Comparison of ENCODE assay signal across 1 cellular context in the genomic region with DNA sequence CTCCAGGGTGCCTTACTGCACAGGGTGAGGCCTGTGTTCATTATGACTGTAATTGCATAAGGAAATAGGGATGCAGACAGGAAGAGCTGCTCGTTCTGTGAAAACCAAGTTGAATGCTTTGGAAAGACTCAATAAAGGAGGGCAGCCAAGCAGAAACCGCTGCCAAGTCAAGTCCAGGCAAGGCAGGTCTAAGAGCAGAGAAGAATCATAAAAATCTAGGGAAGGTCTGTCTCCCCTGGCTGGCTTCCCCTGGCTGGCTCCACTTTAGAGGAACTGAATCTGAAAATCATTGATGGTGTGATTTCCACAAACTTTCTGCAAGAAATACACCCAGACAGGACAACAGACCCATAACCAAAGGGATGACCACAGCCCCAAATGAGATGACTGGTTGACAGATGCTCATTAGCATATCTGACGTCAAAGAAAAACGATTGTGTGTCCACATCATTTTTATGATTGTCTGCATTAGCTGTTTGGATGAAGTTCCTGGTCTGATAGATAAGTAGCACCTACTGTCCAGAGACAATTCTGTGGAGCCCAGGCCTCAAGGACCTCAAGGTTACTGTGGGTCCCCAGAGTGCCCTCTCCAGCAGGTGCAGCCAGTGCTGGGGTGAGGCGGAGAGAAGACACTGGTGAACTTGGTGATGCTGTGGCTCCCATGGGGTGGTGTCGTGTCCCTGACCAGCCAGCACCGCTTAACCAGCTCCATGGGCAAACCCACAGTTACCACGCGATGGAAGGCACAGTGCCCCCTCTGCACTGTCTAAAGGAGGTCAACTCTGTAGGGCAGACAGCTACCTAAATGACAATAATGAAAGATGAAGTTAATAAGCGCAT.
TF ChIP-seq lines count a peak whose summit lies in the region.

No MANE protein-coding gene starts in this region.

TF ChIP-seq in H1, 55 proteins besides CTCF, POLR2A, EP300 and RAD21 (continued from another document):
- no peak for TF ChIP-seq FOSL1 (IDR thresholded peaks at IDR 0.05; ENCODE audit: insufficient read depth, low read depth, low read length)
- TF ChIP-seq SIRT6 (IDR thresholded peaks at IDR 0.05; ENCODE audit: low read length) = no peak
- no peak for TF ChIP-seq ZNF274 (IDR thresholded peaks at IDR 0.05; ENCODE audit: borderline replicate concordance, extremely low read depth, low read length)
- no peak for TF ChIP-seq SIX5 (IDR thresholded peaks at IDR 0.05; ENCODE audit: low read depth, low read length)
- no peak for TF ChIP-seq PHF8 (conservative IDR thresholded peaks at IDR 0.05; ENCODE audit: low read depth, low read length)
- TF ChIP-seq YY1 (IDR thresholded peaks at IDR 0.05; ENCODE audit: low read depth, low read length) = no peak
- no peak for TF ChIP-seq MAFK (IDR thresholded peaks at IDR 0.05; ENCODE audit: low read depth, low read length)
- TF ChIP-seq, protein P1, sequence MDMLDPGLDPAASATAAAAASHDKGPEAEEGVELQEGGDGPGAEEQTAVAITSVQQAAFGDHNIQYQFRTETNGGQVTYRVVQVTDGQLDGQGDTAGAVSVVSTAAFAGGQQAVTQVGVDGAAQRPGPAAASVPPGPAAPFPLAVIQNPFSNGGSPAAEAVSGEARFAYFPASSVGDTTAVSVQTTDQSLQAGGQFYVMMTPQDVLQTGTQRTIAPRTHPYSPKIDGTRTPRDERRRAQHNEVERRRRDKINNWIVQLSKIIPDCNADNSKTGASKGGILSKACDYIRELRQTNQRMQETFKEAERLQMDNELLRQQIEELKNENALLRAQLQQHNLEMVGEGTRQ (IDR thresholded peaks at IDR 0.05; ENCODE audit: low read length) = no peak
- TF ChIP-seq POU5F1 (IDR thresholded peaks at IDR 0.05; ENCODE audit: low read depth, low read length) = no peak
